Comparison of ENCODE assay signal across 8 cellular contexts in the genomic region with DNA sequence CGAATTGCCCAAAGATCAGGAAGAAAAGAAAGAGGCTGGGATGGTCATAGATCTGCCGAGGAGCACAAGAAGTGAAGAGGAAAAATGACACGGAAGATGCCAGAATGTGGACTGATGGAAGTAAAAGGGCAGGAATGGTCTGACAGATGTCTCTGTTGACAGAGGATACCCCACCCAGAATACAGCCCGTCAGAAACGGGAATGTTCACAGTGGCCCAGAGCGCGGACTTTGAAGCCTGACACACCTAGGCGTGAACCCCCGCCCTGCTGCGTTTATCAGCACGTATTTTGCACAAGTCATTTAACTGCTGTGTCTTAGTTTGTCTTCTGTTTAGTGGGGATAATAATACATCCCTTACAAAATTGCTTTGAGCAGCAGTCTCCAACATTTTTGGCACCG. TPM values are rescaled to one million over a fixed set of nuclear protein-coding genes. Genes with fewer than 3 reads are reported as not detected.
DNase-seq lines count a peak whose midpoint lies in the region; ATAC-seq, FAIRE-seq and TF ChIP-seq lines count a peak whose summit lies in the region.

No MANE protein-coding gene starts in this region.

- no peak for FAIRE-seq in H54 (lab: Jason Lieb, UNC)

- H3K4me1 Mint-ChIP-seq in mesothelial cell of epicardium, result peaks cover 9% of the 10 kb centered on the region

- no peaks in the 10 kb centered on the region for H3K9me3 ChIP-seq in adrenal gland (replicated peaks in 1 of 3)

- CTCF ChIA-PET in AG04449 (lab: Yijun Ruan, JAX), result interaction anchor here (0.7 to 9.6 kb wide), 34 partner anchors 8 to 291 kb away, joined by 3 to 417 read pairs (median 6); a partner anchor contains a TSS

- intact Hi-C loops in adrenal gland (cut with DNase I), result loop anchor here (2.0 kb wide), 3 partner anchors 81 to 175 kb away; no protein-coding TSS in a partner anchor

- peaks cover 10% of the 10 kb centered on the region for H3K9me3 Mint-ChIP-seq in mesothelial cell of epicardium

- no peaks in the 10 kb centered on the region for H3K36me3 Mint-ChIP-seq in mesothelial cell of epicardium

- peak overlapping the region; percentile 53; the same call in 1 of the 2 replicates for H3K4me3 ChIP-seq in AG04449 (ENCODE audit: low read depth, low read length)
- H3K4me3 ChIP-seq in HFF-Myc (replicated peaks; ENCODE audit: low read depth, low read length), result peak overlapping the region; percentile 29
- H3K4me3 ChIP-seq in adrenal gland, result peak overlapping the region in 2 of 4 donors; percentile 20 to 33

- H3K27me3 Mint-ChIP-seq in mesothelial cell of epicardium (ENCODE audit: low read depth), result peaks cover 22% of the 10 kb centered on the region

- no peak for DNase-seq in AG04449 (ENCODE audit: low read depth, low spot score)
- DNase-seq in HFF-Myc (ENCODE audit: extremely low read depth, low read depth), result no peak
- DNase-seq in adrenal gland, result peak in 1 of 7 donors; percentile 59
- no peak for DNase-seq in mesothelial cell of epicardium (ENCODE audit: low spot score in 2 of 2, unreplicated experiment in 2 of 2)
- no peak for DNase-seq in NK-92 (lab: John Stamatoyannopoulos, UW; ENCODE audit: unreplicated experiment)
- DNase-seq in H54 (ENCODE audit: insufficient read length, low spot score), result no peak

- 56 to 77% (median 66%) methylated on average over 12 of the region's 12 CpGs for WGBS in adrenal gland, 4 donors

- H3K27ac ChIP-seq in adrenal gland, result peak overlapping the region in 4 of 5 donors; percentile 67 to 93 (median 84)

- TF ChIP-seq POLR2A in adrenal gland (IDR thresholded peaks at IDR 0.05), result no peak
- no peak for TF ChIP-seq POLR2A in H54 (IDR thresholded peaks at IDR 0.05; ENCODE audit: low read depth, low read length)

- no peak overlapping the region for H3K27ac Mint-ChIP-seq in mesothelial cell of epicardium

- TF ChIP-seq CTCF in AG04449 (IDR thresholded peaks at IDR 0.05; ENCODE audit: insufficient read depth, low read length, missing control alignments), result no peak
- no peak for TF ChIP-seq CTCF in HFF-Myc (IDR thresholded peaks at IDR 0.05; ENCODE audit: low read depth, low read length, missing control alignments)
- no peak for TF ChIP-seq CTCF in adrenal gland (IDR thresholded peaks at IDR 0.05)
- TF ChIP-seq CTCF in mesothelial cell of epicardium (IDR thresholded peaks at IDR 0.05; ENCODE audit: unreplicated experiment), result no peak

- no peak for ATAC-seq in HG03457 (IDR thresholded peaks at IDR 0.05; ENCODE audit: unreplicated experiment)
- ATAC-seq in HG03280 (IDR thresholded peaks at IDR 0.05; ENCODE audit: unreplicated experiment), result no peak

- H3K36me3 ChIP-seq in adrenal gland (replicated peaks in 1 of 2), result no peaks in the 10 kb centered on the region

- peaks cover 14% of the 10 kb centered on the region in 2 donors for H3K4me1 ChIP-seq in adrenal gland (replicated peaks in 1 of 2)

- peak overlapping the region; percentile 74 for H3K4me3 Mint-ChIP-seq in mesothelial cell of epicardium

- POLR2A ChIA-PET in AG04449 (lab: Yijun Ruan, JAX), result interaction anchor here (1.0 to 1.2 kb wide), 2 partner anchors 12 to 83 kb away, joined by 3 to 4 read pairs; no protein-coding TSS in a partner anchor

- no peaks in the 10 kb centered on the region for H3K27me3 ChIP-seq in adrenal gland

RNA-seq across cellular contexts. Expression of a gene that starts 27.1 kb away (rescaled TPM):
- 1,000 to 10,000 TPM; 1,560 to 4,669 (median 4,059) TPM for total RNA-seq in adrenal gland
- 1,000 to 10,000 TPM; 1,140 to 3,530 (median 1,408) TPM for polyA plus RNA-seq in adrenal gland
- 91.9 to 97.5 TPM (median 95.8 TPM) in 3 replicates for total RNA-seq in mesothelial cell of epicardium

Comparison
In these comparisons a context has a peak if more than half of its experiments do, and no peak if none do; other contexts are left out.
1. RNA of a gene that starts 27.1 kb away (total RNA-seq): 1,560 to 4,669 TPM in adrenal gland; 91.9 to 97.5 TPM in mesothelial cell of epicardium; every median in the first group is over 10 times any median in the second.